ENCODE assay signal across 14 cellular contexts in the genomic region with DNA sequence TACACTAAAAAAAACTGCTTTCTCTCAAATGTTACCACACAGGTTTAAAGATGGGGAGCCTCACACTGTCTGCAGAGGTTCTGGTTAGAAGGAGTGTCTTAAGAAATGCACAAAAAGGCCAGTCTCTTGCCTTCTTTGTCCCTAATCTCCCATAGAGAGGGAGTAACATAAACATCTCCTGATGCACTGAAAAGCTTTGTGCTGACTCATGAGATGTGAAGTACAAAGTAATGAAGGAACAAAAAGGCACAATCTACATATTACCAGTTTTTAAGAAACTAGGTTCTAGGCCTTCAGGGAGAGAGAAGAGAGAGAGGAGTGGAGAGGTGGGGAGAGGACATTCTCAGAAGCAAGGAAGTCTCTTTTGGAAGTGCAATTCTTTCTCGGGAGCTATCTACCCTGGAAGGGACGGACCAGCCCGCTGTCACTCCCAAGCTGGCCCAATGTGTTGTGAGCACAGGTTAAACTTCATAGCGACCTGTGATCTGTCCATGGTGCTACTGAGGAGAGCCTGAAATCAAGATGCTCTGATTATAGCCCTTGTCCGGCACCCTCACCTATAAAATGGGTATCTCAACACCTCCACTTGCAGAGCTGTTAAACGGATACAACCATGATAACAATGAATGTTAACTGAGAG.
DNase-seq lines count a peak whose midpoint lies in the region; ATAC-seq, FAIRE-seq and TF ChIP-seq lines count a peak whose summit lies in the region.
"Had no signal": no experiment of that assay in that cellular context is flagged by ENCODE, and none has a peak within 500 bp of the region (broad histone marks: within the 10 kb centered on the region; RNA-seq: fewer than 3 reads in every experiment).

No MANE protein-coding gene starts in this region.

- no peak for TF ChIP-seq CTCF in CD4-positive, alpha-beta T cell (IDR thresholded peaks at IDR 0.05)

- H3K27ac ChIP-seq in small intestine (ENCODE audit: low read depth in 1 of 2, low read length in 1 of 2), result no peak overlapping the region
- H3K27ac ChIP-seq in CD4-positive, alpha-beta T cell (ENCODE audit: low read depth, low read length), result no peak overlapping the region

- peaks cover 6% of the 10 kb centered on the region for H3K9me3 Mint-ChIP-seq in activated naive CD4-positive, alpha-beta T cell treated with anti-CD3 and anti-CD28 coated beads, Interleukin-2, amount 10 ng/mL, durations not matched to agents 7 days and 5 days
- H3K9me3 Mint-ChIP-seq in CD4-positive, alpha-beta T cell, result peaks cover 3% of the 10 kb centered on the region
- H3K9me3 Mint-ChIP-seq: activated CD4-positive, alpha-beta T cell treated with anti-CD3 and anti-CD28 coated beads, Interleukin-2, amount 10 ng/mL, durations not matched to agents 7 days and 5 days had no signal

- no peaks in the 10 kb centered on the region for H3K9me3 ChIP-seq in small intestine (ENCODE audit: control insufficient read depth, low read depth)
- H3K9me3 ChIP-seq in CD4-positive, alpha-beta T cell (ENCODE audit: control insufficient read depth, low read length), result no peaks in the 10 kb centered on the region

- H3K36me3 ChIP-seq in small intestine (ENCODE audit: control insufficient read depth in 2 of 2, insufficient read depth in 2 of 2, low read length in 2 of 2), result no peaks in the 10 kb centered on the region

- H3K4me3 Mint-ChIP-seq in activated naive CD4-positive, alpha-beta T cell treated with anti-CD3 and anti-CD28 coated beads, Interleukin-2, amount 10 ng/mL, durations not matched to agents 7 days and 5 days, result no peak overlapping the region
- no peak overlapping the region for H3K4me3 Mint-ChIP-seq in CD4-positive, alpha-beta T cell
- H3K4me3 Mint-ChIP-seq: activated CD4-positive, alpha-beta T cell treated with anti-CD3 and anti-CD28 coated beads, Interleukin-2, amount 10 ng/mL, durations not matched to agents 7 days and 5 days had no signal

- WGBS in small intestine, 3 donors, result 16 to 53% (median 32%) methylated on average over 6 of the region's 6 CpGs

- H3K4me1 Mint-ChIP-seq in activated naive CD4-positive, alpha-beta T cell treated with anti-CD3 and anti-CD28 coated beads, Interleukin-2, amount 10 ng/mL, durations not matched to agents 7 days and 5 days, result no peaks in the 10 kb centered on the region
- no peaks in the 10 kb centered on the region for H3K4me1 Mint-ChIP-seq in CD4-positive, alpha-beta T cell (ENCODE audit: low read depth)
- H3K4me1 Mint-ChIP-seq: activated CD4-positive, alpha-beta T cell treated with anti-CD3 and anti-CD28 coated beads, Interleukin-2, amount 10 ng/mL, durations not matched to agents 7 days and 5 days had no signal

- CTCF ChIA-PET in activated naive CD4-positive, alpha-beta T cell treated with anti-CD3 and anti-CD28 coated beads, Interleukin-2, amount 10 ng/mL, durations not matched to agents 7 days and 5 days (lab: Charles Lee), result no interaction called here
- CTCF ChIA-PET in CD4-positive, alpha-beta T cell (lab: Charles Lee), result no interaction called here

- H3K4me3 ChIP-seq in small intestine (ENCODE audit: low read depth in 1 of 2, low read length in 2 of 2), result no peak overlapping the region

- POLR2A ChIA-PET in CD4-positive, alpha-beta T cell (lab: Charles Lee), result no interaction called here

- H3K27ac Mint-ChIP-seq in activated naive CD4-positive, alpha-beta T cell treated with anti-CD3 and anti-CD28 coated beads, Interleukin-2, amount 10 ng/mL, durations not matched to agents 7 days and 5 days, result no peak overlapping the region
- no peak overlapping the region for H3K27ac Mint-ChIP-seq in CD4-positive, alpha-beta T cell
- H3K27ac Mint-ChIP-seq: activated CD4-positive, alpha-beta T cell treated with anti-CD3 and anti-CD28 coated beads, Interleukin-2, amount 10 ng/mL, durations not matched to agents 7 days and 5 days had no signal

- peak; percentile 28 for DNase-seq in activated naive CD4-positive, alpha-beta T cell treated with anti-CD3 and anti-CD28 coated beads, Interleukin-2, amount 10 ng/mL, durations not matched to agents 7 days and 5 days
- DNase-seq in activated naive CD4-positive, alpha-beta T cell treated with anti-CD3 and anti-CD28 coated beads, Interleukin-2, amount 50 U/mL, for 16 hours, result no peak
- DNase-seq in amniotic epithelial cell (ENCODE audit: low read depth) (peak; percentile 21), iPS DF 19.7 (ENCODE audit: low read depth, low spot score) (peak; percentile 70), small intestine (peak; percentile 14), EL (no peak), midbrain (lab: John Stamatoyannopoulos, UW) (no peak)
- DNase-seq in CD4-positive, alpha-beta T cell, result no peak
- DNase-seq: 8988T; activated CD4-positive, alpha-beta T cell treated with anti-CD3 and anti-CD28 coated beads, Interleukin-2, amount 10 ng/mL, durations not matched to agents 7 days and 5 days; activated gamma-delta T cell; NCI-H1092 treated with DMSO at 0.1 percent for 48 hours; NCI-H524 had no signal

- no peaks in the 10 kb centered on the region for H3K27me3 ChIP-seq in small intestine (ENCODE audit: control insufficient read depth in 2 of 2, insufficient read depth in 2 of 2, low read length in 2 of 2)
- no peaks in the 10 kb centered on the region for H3K27me3 ChIP-seq in CD4-positive, alpha-beta T cell (ENCODE audit: control insufficient read depth, insufficient read depth, low read length)

- no peak for FAIRE-seq in small intestine (lab: Jason Lieb, UNC)
- FAIRE-seq: colon had no signal

- intact Hi-C loops in CD4-positive, alpha-beta T cell (cut with DNase I, micrococcal nuclease), result no loop called here

- no peaks in the 10 kb centered on the region for H3K4me1 ChIP-seq in small intestine (ENCODE audit: control insufficient read depth in 2 of 2, insufficient read depth in 1 of 2, low read depth in 1 of 2, low read length in 1 of 2)

- ATAC-seq in CD4-positive, alpha-beta T cell (ENCODE audit: poor library complexity), result no peak

- H3K27me3 Mint-ChIP-seq in activated naive CD4-positive, alpha-beta T cell treated with anti-CD3 and anti-CD28 coated beads, Interleukin-2, amount 10 ng/mL, durations not matched to agents 7 days and 5 days, result no peaks in the 10 kb centered on the region
- no peaks in the 10 kb centered on the region for H3K27me3 Mint-ChIP-seq in CD4-positive, alpha-beta T cell
- H3K27me3 Mint-ChIP-seq: activated CD4-positive, alpha-beta T cell treated with anti-CD3 and anti-CD28 coated beads, Interleukin-2, amount 10 ng/mL, durations not matched to agents 7 days and 5 days had no signal

- H3K36me3 Mint-ChIP-seq in activated naive CD4-positive, alpha-beta T cell treated with anti-CD3 and anti-CD28 coated beads, Interleukin-2, amount 10 ng/mL, durations not matched to agents 7 days and 5 days, result no peaks in the 10 kb centered on the region
- no peaks in the 10 kb centered on the region for H3K36me3 Mint-ChIP-seq in CD4-positive, alpha-beta T cell (ENCODE audit: low read depth)

Comparison
In these comparisons a context has a peak if more than half of its experiments do, and no peak if none do; other contexts are left out.
1. DNase-seq: peak in activated naive CD4-positive, alpha-beta T cell treated with anti-CD3 and anti-CD28 coated beads, Interleukin-2, amount 10 ng/mL, durations not matched to agents 7 days and 5 days (single experiment), amniotic epithelial cell (single experiment), iPS DF 19.7 (single experiment) and small intestine (single experiment); none in activated naive CD4-positive, alpha-beta T cell treated with anti-CD3 and anti-CD28 coated beads, Interleukin-2, amount 50 U/mL, for 16 hours (single experiment), EL (single experiment), midbrain (single experiment) and CD4-positive, alpha-beta T cell (0 of 10).